Comparison of ENCODE assay signal across 19 cellular contexts in the genomic region with DNA sequence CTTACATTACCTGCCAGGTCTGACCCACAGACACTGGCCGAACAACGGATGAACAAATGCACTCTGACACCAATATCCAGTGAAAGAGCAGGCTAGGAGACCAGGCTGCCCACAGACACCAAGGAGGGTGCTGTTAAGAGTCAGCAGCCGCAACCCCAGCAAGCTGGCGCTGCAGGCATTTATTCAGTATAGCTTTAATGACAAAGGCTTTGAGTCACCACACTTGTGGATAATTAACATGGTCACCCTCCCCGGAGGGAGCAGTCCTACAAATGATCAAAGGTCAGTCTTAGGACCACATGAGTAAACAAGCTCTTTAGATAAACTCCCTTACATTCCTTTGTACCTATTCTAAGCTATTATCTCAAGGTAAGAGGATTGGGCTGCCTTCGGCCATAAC.
"Had no signal": no experiment of that assay in that cellular context is flagged by ENCODE, and none has a peak within 500 bp of the region (broad histone marks: within the 10 kb centered on the region; RNA-seq: fewer than 3 reads in every experiment).

No MANE protein-coding gene starts in this region.

- H3K9me3 ChIP-seq: neutrophil, psoas muscle, testis, tibial nerve, upper lobe of right lung, vagina had no signal

- H3K27me3 ChIP-seq: neutrophil, testis, tibial nerve, upper lobe of right lung, vagina had no signal

- H3K27ac ChIP-seq: coronary artery, neutrophil, psoas muscle, testis, tibial nerve, upper lobe of right lung, vagina had no signal

- FAIRE-seq: endometrium, frontal cortex had no signal

- H3K4me3 ChIP-seq: coronary artery, psoas muscle, testis, tibial nerve, upper lobe of right lung, vagina had no signal

- H3K36me3 ChIP-seq: neutrophil, tibial nerve, upper lobe of right lung, vagina had no signal

- H3K4me1 ChIP-seq: psoas muscle, testis, tibial nerve, upper lobe of right lung, vagina had no signal

- DNase-seq: effector CD4-positive, alpha-beta T cell; mesendoderm; naive B cell; psoas muscle; retina; stimulated activated CD4-positive, alpha-beta T cell treated with anti-CD3 and anti-CD28 coated beads, Interleukin-2, amount 100 ng/mL, for 24 hours; stimulated activated CD4-positive, alpha-beta T cell treated with anti-CD3 and anti-CD28 coated beads, Interleukin-4, amount 100 ng/mL, for 4 hours; stimulated activated naive B cell treated with anti-CD40 and anti-IgM and Interleukin-4, amounts not matched to agents 10 μg/mL and 1 μg/mL and 100 μg/mL, for 72 hours; stimulated activated naive CD8-positive, alpha-beta T cell treated with anti-CD3 and anti-CD28 coated beads, Interleukin-15, amount 100 ng/mL, for 72 hours; testis; upper lobe of right lung had no signal

- ATAC-seq: esophagus mucosa; psoas muscle; sciatic nerve; stimulated activated naive B cell treated with anti-CD40 and anti-IgM and Interleukin-4, amounts not matched to agents 10 μg/mL and 1 μg/mL and 100 μg/mL, for 72 hours; stimulated activated naive CD8-positive, alpha-beta T cell treated with anti-CD3 and anti-CD28 coated beads, Interleukin-15, amount 100 ng/mL, for 72 hours; upper lobe of right lung had no signal
